In genomic region chr11:250740-251299, GRCh38 we compare ENCODE assay signal across 1 cellular context.
TF ChIP-seq lines count a peak whose summit lies in the region.

No MANE protein-coding gene starts in this region.

TF ChIP-seq in H1, 55 proteins besides CTCF, POLR2A, EP300 and RAD21:
- TF ChIP-seq CHD7 (IDR thresholded peaks at IDR 0.05; ENCODE audit: insufficient replicate concordance, low read length) (no peak), SIN3A (conservative IDR thresholded peaks at IDR 0.05 in 1 of 2, IDR thresholded peaks at IDR 0.05 in 1 of 2; ENCODE audit: low read depth in 1 of 2, low read length in 2 of 2) (no peak), MAX (IDR thresholded peaks at IDR 0.05) (no peak), TAF7 (optimal IDR thresholded peaks at IDR 0.05; ENCODE audit: borderline replicate concordance, low read depth, low read length) (no peak), KDM4A (IDR thresholded peaks at IDR 0.05; ENCODE audit: low read depth, low read length, severe bottlenecking) (no peak), SIX5 (IDR thresholded peaks at IDR 0.05; ENCODE audit: low read depth, low read length) (no peak)
- TF ChIP-seq, protein P1, sequence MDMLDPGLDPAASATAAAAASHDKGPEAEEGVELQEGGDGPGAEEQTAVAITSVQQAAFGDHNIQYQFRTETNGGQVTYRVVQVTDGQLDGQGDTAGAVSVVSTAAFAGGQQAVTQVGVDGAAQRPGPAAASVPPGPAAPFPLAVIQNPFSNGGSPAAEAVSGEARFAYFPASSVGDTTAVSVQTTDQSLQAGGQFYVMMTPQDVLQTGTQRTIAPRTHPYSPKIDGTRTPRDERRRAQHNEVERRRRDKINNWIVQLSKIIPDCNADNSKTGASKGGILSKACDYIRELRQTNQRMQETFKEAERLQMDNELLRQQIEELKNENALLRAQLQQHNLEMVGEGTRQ (IDR thresholded peaks at IDR 0.05; ENCODE audit: low read length) = no peak
